In the genomic region with DNA sequence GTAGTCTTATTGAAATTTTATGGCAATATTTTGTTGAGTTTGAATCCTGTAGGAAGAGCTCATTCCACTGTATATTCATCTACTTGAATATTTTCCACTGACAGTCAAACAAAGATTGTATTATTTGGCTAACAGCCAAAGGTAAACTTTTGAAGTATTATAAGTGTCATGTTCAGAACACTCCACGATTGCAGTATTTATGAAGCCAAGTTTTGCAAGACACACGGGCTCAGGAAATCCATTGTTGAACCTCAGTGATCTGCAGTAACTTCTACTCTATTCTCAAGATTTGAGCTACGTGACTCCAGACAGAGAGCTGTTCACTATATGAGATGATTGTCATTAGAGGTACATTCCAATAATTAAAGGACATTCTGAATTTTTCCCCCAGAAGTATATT, we compare ENCODE assay signal across 22 cellular contexts.
A peak's percentile ranks its signal among the peaks of the same experiment; 100 is the strongest.
DNase-seq lines count a peak whose midpoint lies in the region; ATAC-seq, FAIRE-seq and TF ChIP-seq lines count a peak whose summit lies in the region.
"Had no signal": no experiment of that assay in that cellular context is flagged by ENCODE, and none has a peak within 500 bp of the region (broad histone marks: within the 10 kb centered on the region; RNA-seq: fewer than 3 reads in every experiment).

No MANE protein-coding gene starts in this region.

- H3K9me3 Mint-ChIP-seq in MCF 10A (ENCODE audit: unreplicated experiment): no peaks in the 10 kb centered on the region
- H3K9me3 Mint-ChIP-seq in activated CD8-positive, alpha-beta T cell treated with anti-CD3 and anti-CD28 coated beads for 36 hours: peaks cover 11% of the 10 kb centered on the region
- H3K9me3 Mint-ChIP-seq: HFFc6 had no signal

- no peak for FAIRE-seq in bronchial epithelial cell (lab: Jason Lieb, UNC)
- FAIRE-seq: A549, GM12878, RCC 7860 had no signal

- no peak overlapping the region for H3K27ac Mint-ChIP-seq in MCF 10A (ENCODE audit: low read depth, unreplicated experiment)
- H3K27ac Mint-ChIP-seq in activated CD8-positive, alpha-beta T cell treated with anti-CD3 and anti-CD28 coated beads for 36 hours: no peak overlapping the region
- H3K27ac Mint-ChIP-seq: B cell, CD14-positive monocyte, HFFc6 had no signal

- ATAC-seq in lower lobe of right lung: peak; percentile 50 to 55
- ATAC-seq in activated CD8-positive, alpha-beta T cell treated with anti-CD3 and anti-CD28 coated beads for 36 hours: no peak
- no peak for ATAC-seq in GM21786 (IDR thresholded peaks at IDR 0.05; ENCODE audit: unreplicated experiment)
- ATAC-seq in HG03280 (IDR thresholded peaks at IDR 0.05; ENCODE audit: unreplicated experiment): no peak
- ATAC-seq: A549, GM12878 had no signal

- CTCF ChIA-PET in MCF 10A (lab: Yijun Ruan, JAX): no interaction called here
- CTCF ChIA-PET in activated CD8-positive, alpha-beta T cell treated with anti-CD3 and anti-CD28 coated beads for 36 hours (lab: Charles Lee): no interaction called here

- H3K27me3 ChIP-seq in breast epithelium (no peaks in the 10 kb centered on the region), bronchial epithelial cell (ENCODE audit: control insufficient read depth, insufficient read depth, low read length) (no peaks in the 10 kb centered on the region), lower lobe of right lung (ENCODE audit: low read depth) (no peaks in the 10 kb centered on the region)
- H3K27me3 ChIP-seq: SJCRH30 had no signal

- no peaks in the 10 kb centered on the region for H3K4me1 Mint-ChIP-seq in MCF 10A (ENCODE audit: insufficient read depth, unreplicated experiment)
- H3K4me1 Mint-ChIP-seq in activated CD8-positive, alpha-beta T cell treated with anti-CD3 and anti-CD28 coated beads for 36 hours (ENCODE audit: low read depth): no peaks in the 10 kb centered on the region
- H3K4me1 Mint-ChIP-seq: B cell, CD14-positive monocyte had no signal

- DNase-seq in MCF 10A (ENCODE audit: unreplicated experiment) (peak; percentile 27), breast epithelium (ENCODE audit: low spot score in 2 of 2) (no peak), bronchial epithelial cell (ENCODE audit: low read depth) (peak; percentile 1), lower lobe of right lung (no peak), NCI-H774 (lab: John Stamatoyannopoulos, UW) (no peak)
- no peak for DNase-seq in activated CD8-positive, alpha-beta T cell treated with anti-CD3 and anti-CD28 coated beads for 36 hours
- DNase-seq: DND-41, H7, HFFc6, KBM-7, NCI-H1092 treated with DMSO at 0.1 percent for 48 hours, NCI-H2081, NCI-H446, SJCRH30 had no signal

- no peaks in the 10 kb centered on the region for H3K4me1 ChIP-seq in breast epithelium
- H3K4me1 ChIP-seq in lower lobe of right lung: peaks cover 5% of the 10 kb centered on the region
- H3K4me1 ChIP-seq: A549, SJCRH30 had no signal

- H3K36me3 ChIP-seq in breast epithelium (no peaks in the 10 kb centered on the region), bronchial epithelial cell (ENCODE audit: control insufficient read depth, insufficient read depth, low read length) (no peaks in the 10 kb centered on the region), lower lobe of right lung (no peaks in the 10 kb centered on the region)
- H3K36me3 ChIP-seq: SJCRH30 had no signal

- H3K4me3 ChIP-seq in breast epithelium (no peak overlapping the region), bronchial epithelial cell (ENCODE audit: low read depth, low read length) (no peak overlapping the region), lower lobe of right lung (no peak overlapping the region)
- H3K4me3 ChIP-seq: A549, GM12878, SJCRH30 had no signal

- TF ChIP-seq CTCF in MCF 10A (IDR thresholded peaks at IDR 0.05; ENCODE audit: unreplicated experiment) (no peak), breast epithelium (IDR thresholded peaks at IDR 0.05) (no peak), bronchial epithelial cell (IDR thresholded peaks at IDR 0.05; ENCODE audit: insufficient read depth, low read length, severe bottlenecking) (no peak), lower lobe of right lung (IDR thresholded peaks at IDR 0.05) (no peak)
- TF ChIP-seq CTCF in activated CD8-positive, alpha-beta T cell treated with anti-CD3 and anti-CD28 coated beads for 36 hours (IDR thresholded peaks at IDR 0.05): no peak

- no peak overlapping the region for H3K27ac ChIP-seq in breast epithelium
- H3K27ac ChIP-seq in lower lobe of right lung: no peak overlapping the region
- H3K27ac ChIP-seq: A549, HL-60, SJCRH30 had no signal

- TF ChIP-seq POLR2A in breast epithelium (IDR thresholded peaks at IDR 0.05): no peak

- H3K9me3 ChIP-seq in breast epithelium: no peaks in the 10 kb centered on the region
- H3K9me3 ChIP-seq in lower lobe of right lung: no peaks in the 10 kb centered on the region
- H3K9me3 ChIP-seq: A549, SJCRH30 had no signal

- H3K27me3 Mint-ChIP-seq in MCF 10A (ENCODE audit: insufficient read depth, unreplicated experiment): no peaks in the 10 kb centered on the region
- no peaks in the 10 kb centered on the region for H3K27me3 Mint-ChIP-seq in activated CD8-positive, alpha-beta T cell treated with anti-CD3 and anti-CD28 coated beads for 36 hours
- H3K27me3 Mint-ChIP-seq: B cell had no signal

- no peaks in the 10 kb centered on the region for H3K36me3 Mint-ChIP-seq in MCF 10A (ENCODE audit: insufficient read depth, unreplicated experiment)
- no peaks in the 10 kb centered on the region for H3K36me3 Mint-ChIP-seq in activated CD8-positive, alpha-beta T cell treated with anti-CD3 and anti-CD28 coated beads for 36 hours (ENCODE audit: low read depth)
- H3K36me3 Mint-ChIP-seq: CD14-positive monocyte had no signal

- H3K4me3 Mint-ChIP-seq in MCF 10A (ENCODE audit: unreplicated experiment): no peak overlapping the region
- no peak overlapping the region for H3K4me3 Mint-ChIP-seq in activated CD8-positive, alpha-beta T cell treated with anti-CD3 and anti-CD28 coated beads for 36 hours
- H3K4me3 Mint-ChIP-seq: B cell, CD14-positive monocyte, HFFc6 had no signal

- intact Hi-C loops in MCF 10A (cut with micrococcal nuclease): no loop called here
- intact Hi-C loops in breast epithelium (cut with DNase I; ENCODE audit: low total_unique reads): no loop called here
- intact Hi-C loops in lower lobe of right lung (cut with DNase I): no loop called here
- intact Hi-C loops in activated CD8-positive, alpha-beta T cell treated with anti-CD3 and anti-CD28 coated beads for 36 hours (cut with micrococcal nuclease): no loop called here

- BruUV-seq in MCF 10A (replicated peaks; lab: Mats Ljungman, UMichigan): no TSS peak

- POLR2A ChIA-PET in MCF 10A (lab: Yijun Ruan, JAX): interaction anchor here (1.2 kb wide), 1 partner anchor 9 kb away, joined by 3 read pairs; no protein-coding TSS in a partner anchor
- POLR2A ChIA-PET in activated CD8-positive, alpha-beta T cell treated with anti-CD3 and anti-CD28 coated beads for 36 hours (lab: Charles Lee): no interaction called here

Comparison
In these comparisons a context has a peak if more than half of its experiments do, and no peak if none do; other contexts are left out.
1. DNase-seq: peak in MCF 10A (single experiment) and bronchial epithelial cell (single experiment); none in breast epithelium (0 of 2), lower lobe of right lung (single experiment), activated CD8-positive, alpha-beta T cell treated with anti-CD3 and anti-CD28 coated beads for 36 hours (single experiment) and NCI-H774 (single experiment).
2. ATAC-seq: peak in lower lobe of right lung (2 of 2); none in activated CD8-positive, alpha-beta T cell treated with anti-CD3 and anti-CD28 coated beads for 36 hours (single experiment), GM21786 (single experiment) and HG03280 (single experiment).